In the genomic region with DNA sequence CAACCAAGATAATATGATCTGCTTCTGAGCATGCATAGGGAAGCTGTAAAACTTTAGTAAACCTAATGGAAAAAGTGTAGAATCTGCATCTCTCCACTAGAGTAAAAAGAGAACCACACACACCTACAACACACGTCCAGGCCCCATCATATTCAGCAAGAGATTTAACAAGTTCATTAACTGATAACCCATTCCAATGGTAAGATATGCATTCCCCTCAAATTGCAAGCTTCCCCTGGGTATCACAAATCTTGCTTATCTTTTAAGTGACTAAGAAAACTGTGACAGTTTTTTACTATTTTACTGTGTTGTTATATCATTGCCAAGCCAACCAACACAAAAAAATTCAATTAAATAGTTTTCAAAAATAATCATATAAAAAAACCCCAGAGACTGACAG, we compare ENCODE assay signal across 7 cellular contexts.
"Had no signal": no experiment of that assay in that cellular context is flagged by ENCODE, and none has a peak within 500 bp of the region (broad histone marks: within the 10 kb centered on the region; RNA-seq: fewer than 3 reads in every experiment).

No MANE protein-coding gene starts in this region.

- H3K4me3 ChIP-seq: GM23338 had no signal

- H3K9ac ChIP-seq: KMS-11 had no signal

- H3K27ac ChIP-seq: KMS-11 had no signal

- H3K4me2 ChIP-seq: GM23338, KMS-11 had no signal

- DNase-seq: H9, HCEC 1CT, HFFc6, IMR-90, KBM-7 had no signal

- H2AFZ ChIP-seq: GM23338 had no signal
